ENCODE assay signal across 9 cellular contexts in genomic region chr7:36129048-36129534, GRCh38. TPM values are rescaled to one million over a fixed set of nuclear protein-coding genes. Genes with fewer than 3 reads are reported as not detected.
DNase-seq lines count a peak whose midpoint lies in the region; ATAC-seq, FAIRE-seq and TF ChIP-seq lines count a peak whose summit lies in the region.
"Had no signal": no experiment of that assay in that cellular context is flagged by ENCODE, and none has a peak within 500 bp of the region (broad histone marks: within the 10 kb centered on the region; RNA-seq: fewer than 3 reads in every experiment).

No MANE protein-coding gene starts in this region.

- H3K79me2 ChIP-seq in astrocyte (ENCODE audit: insufficient read depth, low read length), result no peaks in the 10 kb centered on the region

- H3K9ac ChIP-seq in astrocyte (ENCODE audit: low read length), result peak overlapping the region; percentile 64

- H4K20me1 ChIP-seq in astrocyte (ENCODE audit: insufficient read depth, low read length), result no peaks in the 10 kb centered on the region

- peak overlapping the region; percentile 78 for H3K4me2 ChIP-seq in astrocyte (ENCODE audit: low read length)

- no peak overlapping the region for H3K27ac Mint-ChIP-seq in astrocyte (ENCODE audit: unreplicated experiment)
- H3K27ac Mint-ChIP-seq: T-helper 2 cell treated with Interferon-gamma antibody and Interleukin-4, amounts not matched to agents 5 μg/mL and 100 μg/mL, for 36 hours had no signal

- peak overlapping the region; percentile 82 for H3K27ac ChIP-seq in astrocyte (ENCODE audit: low read depth, low read length)
- peak overlapping the region in 3 of 4 donors; percentile 11 to 66 (median 34) for H3K27ac ChIP-seq in tibial nerve
- H3K27ac ChIP-seq: ovary had no signal

- H3K36me3 Mint-ChIP-seq in astrocyte (ENCODE audit: low read depth, unreplicated experiment), result no peaks in the 10 kb centered on the region

- no peaks in the 10 kb centered on the region for H3K36me3 ChIP-seq in astrocyte (ENCODE audit: insufficient read depth, low read length)
- no peaks in the 10 kb centered on the region for H3K36me3 ChIP-seq in tibial nerve
- H3K36me3 ChIP-seq: ovary had no signal

- DNase-seq in M059J (ENCODE audit: low read depth) (peak; percentile 50), astrocyte (ENCODE audit: low read depth) (peak; percentile 69), kidney tubule cell (ENCODE audit: low spot score) (peak; percentile 51), tibial nerve (ENCODE audit: low spot score in 2 of 2) (peak in 1 of 2 donors; percentile 30), retina (no peak), SIG-M5 (lab: John Stamatoyannopoulos, UW) (no peak)

- peaks cover 13% of the 10 kb centered on the region for H3K4me1 ChIP-seq in astrocyte (ENCODE audit: insufficient read depth, low read length)
- peaks cover 0 to 21% (median 0%) of the 10 kb centered on the region in 4 donors for H3K4me1 ChIP-seq in tibial nerve

- no peaks in the 10 kb centered on the region for H3K9me3 ChIP-seq in astrocyte (ENCODE audit: insufficient read depth, low read depth, low read length)
- H3K9me3 ChIP-seq in tibial nerve, result peaks cover 0 to 2% (median 0%) of the 10 kb centered on the region in 4 donors
- H3K9me3 ChIP-seq: ovary had no signal

- no peak for ATAC-seq in GM18502 (IDR thresholded peaks at IDR 0.05; ENCODE audit: poor library complexity, unreplicated experiment)

- peak overlapping the region; percentile 39 for H3K4me3 ChIP-seq in astrocyte (ENCODE audit: insufficient read depth, low read depth, low read length)
- H3K4me3 ChIP-seq in tibial nerve, result no peak overlapping the region
- H3K4me3 ChIP-seq: ovary had no signal

- H3K4me1 Mint-ChIP-seq in astrocyte (ENCODE audit: low read depth, unreplicated experiment), result peaks cover 4% of the 10 kb centered on the region

- H3K27me3 ChIP-seq in astrocyte (ENCODE audit: insufficient read depth, low read length) (no peaks in the 10 kb centered on the region), tibial nerve (no peaks in the 10 kb centered on the region)
- H3K27me3 ChIP-seq: ovary had no signal

- TF ChIP-seq POLR2A in tibial nerve (IDR thresholded peaks at IDR 0.05), result no peak

- TF ChIP-seq CTCF in astrocyte (IDR thresholded peaks at IDR 0.05; ENCODE audit: insufficient read depth, low read depth, low read length), result no peak
- TF ChIP-seq CTCF in tibial nerve (IDR thresholded peaks at IDR 0.05), result no peak

- no peak for FAIRE-seq in astrocyte (lab: Jason Lieb, UNC)

- H3K27me3 Mint-ChIP-seq in astrocyte (ENCODE audit: low read depth, unreplicated experiment), result peaks cover 2% of the 10 kb centered on the region

- 64 to 69% methylated on average over 9 of the region's 9 CpGs for WGBS in tibial nerve, 2 donors

- peaks cover 4% of the 10 kb centered on the region for H3K9me3 Mint-ChIP-seq in astrocyte (ENCODE audit: unreplicated experiment)
- H3K9me3 Mint-ChIP-seq: T-helper 2 cell treated with Interferon-gamma antibody and Interleukin-4, amounts not matched to agents 5 μg/mL and 100 μg/mL, for 36 hours had no signal

- no peak overlapping the region for H2AFZ ChIP-seq in astrocyte (ENCODE audit: low read depth, low read length)

- no peak overlapping the region for H3K4me3 Mint-ChIP-seq in astrocyte (ENCODE audit: unreplicated experiment)
- H3K4me3 Mint-ChIP-seq: T-helper 2 cell treated with Interferon-gamma antibody and Interleukin-4, amounts not matched to agents 5 μg/mL and 100 μg/mL, for 36 hours had no signal

- TF ChIP-seq EP300 in tibial nerve (IDR thresholded peaks at IDR 0.05), result peak in 1 of 2 donors; percentile 63

RNA-seq across cellular contexts. Expression of gene EEPD1, which starts 24.0 kb away (rescaled TPM):
- total RNA-seq in M059J (2014; rRNA removed; shearing (Covaris generic)), result 12.3 and 24.3 TPM in 2 replicates
- 4.9 and 5.4 TPM in 2 replicates for total RNA-seq in astrocyte
- total RNA-seq in tibial nerve, result 10 to 100 TPM in 3 of 4 donors, 1 to 10 TPM in 1; 9.0 to 18.0 (median 16.5) TPM

Comparison
In these comparisons a context has a peak if more than half of its experiments do, and no peak if none do; other contexts are left out.
1. DNase-seq: peak in M059J (single experiment), astrocyte (single experiment) and kidney tubule cell (single experiment); none in retina (single experiment) and SIG-M5 (single experiment).